Comparison of ENCODE assay signal across 1 cellular context in genomic region chr11:72013765-72014711, GRCh38.
TF ChIP-seq lines count a peak whose summit lies in the region.

No MANE protein-coding gene starts in this region.

TF ChIP-seq in GM12878, 131 proteins besides CTCF, POLR2A, EP300 and RAD21 (continued from another document):
- no peak for TF ChIP-seq ELK1 (IDR thresholded peaks at IDR 0.05; ENCODE audit: low read depth, low read length)
- TF ChIP-seq POU2F2 (IDR thresholded peaks at IDR 0.05; ENCODE audit: borderline replicate concordance, low read depth, low read length), result no peak
